1 cellular context compared by ENCODE assay signal in genomic region chr6:82000551-82000950, GRCh38.
TF ChIP-seq lines count a peak whose summit lies in the region.

No MANE protein-coding gene starts in this region.

TF ChIP-seq in IMR-90, 13 proteins besides CTCF, POLR2A, EP300 and RAD21 (continued from another document):
- TF ChIP-seq MAZ (IDR thresholded peaks at IDR 0.05; ENCODE audit: borderline replicate concordance, low read depth, low read length) (no peak), RFX5 (IDR thresholded peaks at IDR 0.05; ENCODE audit: low read depth, low read length) (no peak), USF2 (IDR thresholded peaks at IDR 0.05; ENCODE audit: low read depth, low read length) (no peak), FOS (IDR thresholded peaks at IDR 0.05; ENCODE audit: low read depth, low read length) (no peak), NFE2L2 (IDR thresholded peaks at IDR 0.05; ENCODE audit: low read depth, low read length) (no peak), MAFK (IDR thresholded peaks at IDR 0.05; ENCODE audit: low read depth, low read length) (no peak), RCOR1 (IDR thresholded peaks at IDR 0.05; ENCODE audit: insufficient replicate concordance, low read length) (no peak), CEBPB (IDR thresholded peaks at IDR 0.05; ENCODE audit: low read depth, low read length) (no peak), CHD1 (IDR thresholded peaks at IDR 0.05; ENCODE audit: low read depth, low read length) (no peak), ELK1 (IDR thresholded peaks at IDR 0.05; ENCODE audit: borderline replicate concordance, low read depth, low read length) (no peak)
